Comparison of ENCODE assay signal across 8 cellular contexts in the genomic region with DNA sequence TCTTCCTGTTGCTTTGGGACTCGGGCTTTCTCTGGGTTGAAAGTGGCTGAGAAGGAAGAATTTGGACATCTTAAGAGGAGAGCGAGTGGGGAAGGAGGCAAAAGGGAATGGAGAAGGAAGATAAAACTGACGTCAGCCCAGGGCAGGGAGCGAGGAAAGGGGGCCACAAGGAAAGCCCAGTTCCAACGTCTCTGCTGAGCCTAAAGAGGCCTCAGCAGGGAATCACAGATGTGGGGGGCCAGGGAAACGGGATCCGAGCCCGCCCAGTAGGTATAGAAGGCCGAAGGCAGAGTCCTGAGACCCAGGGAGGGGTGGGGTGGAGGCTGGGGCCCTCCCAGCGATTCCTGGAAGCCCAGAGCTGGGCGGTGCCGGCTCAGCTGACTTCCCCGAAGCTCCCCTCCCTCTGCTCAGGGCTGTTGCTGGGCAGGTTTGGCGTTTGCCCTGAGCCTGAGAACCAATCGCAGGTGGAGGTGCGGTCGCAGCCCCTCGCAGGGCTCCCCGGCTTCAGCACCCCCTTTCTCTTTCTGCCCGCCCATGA. TPM values are rescaled to one million over a fixed set of nuclear protein-coding genes. Genes with fewer than 3 reads are reported as not detected.
A peak's percentile ranks its signal among the peaks of the same experiment; 100 is the strongest.
DNase-seq lines count a peak whose midpoint lies in the region; ATAC-seq and TF ChIP-seq lines count a peak whose summit lies in the region.

No MANE protein-coding gene starts in this region.

- peak; percentile 28 for ATAC-seq in GM21526 (IDR thresholded peaks at IDR 0.05; ENCODE audit: low FRiP score, unreplicated experiment)
- ATAC-seq in activated naive CD8-positive, alpha-beta T cell treated with anti-CD3 and anti-CD28 coated beads, Interleukin-2, amount 50 U/mL, for 24 hours, result peak; percentile 57

- H3K4me3 Mint-ChIP-seq in activated naive CD8-positive, alpha-beta T cell treated with anti-CD3 and anti-CD28 coated beads, Interleukin-2, amount 50 U/mL, for 24 hours, result peak overlapping the region; percentile 86

- TF ChIP-seq EP300 in transverse colon (IDR thresholded peaks at IDR 0.05; ENCODE audit: low read depth), result peak; percentile 95

- H3K4me1 ChIP-seq in Loucy (ENCODE audit: insufficient read depth, low read length, poor library complexity, severe bottlenecking) (peaks cover 26% of the 10 kb centered on the region), cardiac muscle cell (ENCODE audit: low read depth) (peaks cover 31% of the 10 kb centered on the region), parathyroid adenoma (peaks cover 30% of the 10 kb centered on the region), transverse colon (peaks cover 54 to 77% (median 73%) of the 10 kb centered on the region in 4 donors)

- intact Hi-C loops in transverse colon (cut with DNase I; ENCODE audit: low total_unique reads), result loop anchor here (2.0 to 5.0 kb wide), 2 partner anchors 15 to 55 kb away; no protein-coding TSS in a partner anchor

- WGBS in transverse colon (ENCODE audit: low coverage in 1 of 2), 2 donors, result 0 to 1% methylated on average over 5 to 20 of the region's 20 CpGs

- H3K36me3 ChIP-seq in Loucy (ENCODE audit: insufficient read depth, low read length) (no peaks in the 10 kb centered on the region), cardiac muscle cell (no peaks in the 10 kb centered on the region), parathyroid adenoma (ENCODE audit: control insufficient read depth, insufficient read depth, low read length) (no peaks in the 10 kb centered on the region), transverse colon (no peaks in the 10 kb centered on the region)

- no peaks in the 10 kb centered on the region for H3F3A ChIP-seq in Loucy (ENCODE audit: low read depth)

- TF ChIP-seq CTCF in Loucy (conservative IDR thresholded peaks at IDR 0.05; ENCODE audit: low read length) (no peak), cardiac muscle cell (IDR thresholded peaks at IDR 0.05; ENCODE audit: low read depth, low read length) (no peak), parathyroid adenoma (IDR thresholded peaks at IDR 0.05) (no peak), transverse colon (IDR thresholded peaks at IDR 0.05) (no peak)

- H3K9ac ChIP-seq in Loucy (ENCODE audit: low read depth, low read length, poor library complexity, severe bottlenecking), result peak overlapping the region; percentile 75
- peak overlapping the region; percentile 95 for H3K9ac ChIP-seq in parathyroid adenoma

- H3K27me3 Mint-ChIP-seq in activated naive CD8-positive, alpha-beta T cell treated with anti-CD3 and anti-CD28 coated beads, Interleukin-2, amount 50 U/mL, for 24 hours, result no peaks in the 10 kb centered on the region

- no peak for TF ChIP-seq POLR2A in transverse colon (IDR thresholded peaks at IDR 0.05)

- in situ Hi-C loops in transverse colon (cut with MboI; ENCODE audit: low pct_ligation_motif_present in 1 of 4, low pct_unique_long_range_greater_than_20kb in 1 of 4, low sequenced_read_pairs in 3 of 4), result loop anchor here in 1 of 4 donors (10.0 kb wide), 1 partner anchor 53 kb away; no protein-coding TSS in a partner anchor

- no peaks in the 10 kb centered on the region for H3K9me2 ChIP-seq in Loucy (replicated peaks; ENCODE audit: low read depth, low read length)

- peak overlapping the region; percentile 99 for H3K27ac ChIP-seq in cardiac muscle cell
- H3K27ac ChIP-seq in parathyroid adenoma, result peak overlapping the region; percentile 100
- peak overlapping the region; percentile 98 to 99 (median 98) for H3K27ac ChIP-seq in transverse colon

- peaks cover 3% of the 10 kb centered on the region for H4K20me1 ChIP-seq in Loucy (ENCODE audit: insufficient read depth, low read length, poor library complexity, severe bottlenecking)

- H3K4me2 ChIP-seq in Loucy (ENCODE audit: low read depth, low read length, poor library complexity, severe bottlenecking), result peak overlapping the region; percentile 90
- peak overlapping the region; percentile 99 for H3K4me2 ChIP-seq in parathyroid adenoma (ENCODE audit: low read length)

- H3K27ac Mint-ChIP-seq in activated naive CD8-positive, alpha-beta T cell treated with anti-CD3 and anti-CD28 coated beads, Interleukin-2, amount 50 U/mL, for 24 hours, result peak overlapping the region; percentile 98

- peak; percentile 92 for DNase-seq in D341Med (ENCODE audit: low spot score)
- peak; percentile 46 to 74 for DNase-seq in SW 1271 (lab: John Stamatoyannopoulos, UW)
- DNase-seq in activated naive CD8-positive, alpha-beta T cell treated with anti-CD3 and anti-CD28 coated beads, Interleukin-2, amount 50 U/mL, for 24 hours, result peak; percentile 89
- peak; percentile 89 to 97 for DNase-seq in cardiac muscle cell (ENCODE audit: low read depth in 1 of 2, low spot score in 1 of 2)
- DNase-seq in transverse colon, result peak; percentile 96

- H3K79me2 ChIP-seq in Loucy (ENCODE audit: insufficient read depth, low read length) (peaks cover 25% of the 10 kb centered on the region; the same call in 1 of the 2 replicates), parathyroid adenoma (no peaks in the 10 kb centered on the region)

- H3K9me3 ChIP-seq in Loucy (ENCODE audit: insufficient read depth, low read depth, low read length), result no peaks in the 10 kb centered on the region
- no peaks in the 10 kb centered on the region for H3K9me3 ChIP-seq in cardiac muscle cell (ENCODE audit: low read depth)
- H3K9me3 ChIP-seq in parathyroid adenoma (ENCODE audit: control insufficient read depth, low read length), result no peaks in the 10 kb centered on the region
- no peaks in the 10 kb centered on the region for H3K9me3 ChIP-seq in transverse colon

- H2AFZ ChIP-seq in Loucy (ENCODE audit: low read length) (peak overlapping the region; percentile 89), parathyroid adenoma (peak overlapping the region; percentile 86)

- H3K9me3 Mint-ChIP-seq in activated naive CD8-positive, alpha-beta T cell treated with anti-CD3 and anti-CD28 coated beads, Interleukin-2, amount 50 U/mL, for 24 hours, result no peaks in the 10 kb centered on the region

- H3K27me3 ChIP-seq in Loucy (ENCODE audit: insufficient read depth, low read length, poor library complexity, severe bottlenecking) (no peaks in the 10 kb centered on the region), cardiac muscle cell (no peaks in the 10 kb centered on the region), parathyroid adenoma (ENCODE audit: control insufficient read depth, insufficient read depth, low read length) (no peaks in the 10 kb centered on the region), transverse colon (no peaks in the 10 kb centered on the region)

- peak overlapping the region; percentile 80 for H3K4me3 ChIP-seq in Loucy (ENCODE audit: low read length, poor library complexity, severe bottlenecking)
- peak overlapping the region; percentile 38 for H3K4me3 ChIP-seq in cardiac muscle cell
- H3K4me3 ChIP-seq in parathyroid adenoma (ENCODE audit: low read depth, low read length), result peak overlapping the region; percentile 70
- peak overlapping the region; percentile 36 to 61 (median 40) for H3K4me3 ChIP-seq in transverse colon

- H3K36me3 Mint-ChIP-seq in activated naive CD8-positive, alpha-beta T cell treated with anti-CD3 and anti-CD28 coated beads, Interleukin-2, amount 50 U/mL, for 24 hours (ENCODE audit: low read depth), result no peaks in the 10 kb centered on the region

- peaks cover 58% of the 10 kb centered on the region for H3K4me1 Mint-ChIP-seq in activated naive CD8-positive, alpha-beta T cell treated with anti-CD3 and anti-CD28 coated beads, Interleukin-2, amount 50 U/mL, for 24 hours

RNA-seq across cellular contexts. Expression of a gene that starts 12.7 kb away (rescaled TPM):
- total RNA-seq in cardiac muscle cell (28.8 and 44.2 TPM in 2 replicates), transverse colon (10 to 100 TPM in 3 of 4 donors, 1 to 10 TPM in 1; 7.2 to 26.2 (median 16.3) TPM)
- polyA plus RNA-seq in cardiac muscle cell, result 51.9 and 65.5 TPM in 2 replicates

RNA-seq across cellular contexts. Expression of a gene that starts 17.5 kb away (rescaled TPM):
- total RNA-seq in cardiac muscle cell, result 96.5 and 101 TPM in 2 replicates
- polyA plus RNA-seq in cardiac muscle cell, result 61.2 and 65.2 TPM in 2 replicates
- total RNA-seq in transverse colon, result 100 to 1,000 TPM; 176 to 395 (median 269) TPM

RNA-seq across cellular contexts. Expression of a gene that starts 46.3 kb away (rescaled TPM):
- total RNA-seq in cardiac muscle cell, result 3.9 TPM in 1 of 2 replicates, not detected in the other
- 4.7 and 6.2 TPM in 2 replicates for polyA plus RNA-seq in cardiac muscle cell
- not detected for total RNA-seq in transverse colon

RNA-seq across cellular contexts. Expression of a gene that starts 54.0 kb away (rescaled TPM):
- total RNA-seq in cardiac muscle cell, result 0.78 and 1.9 TPM in 2 replicates
- polyA plus RNA-seq in cardiac muscle cell, result 1.9 and 2.9 TPM in 2 replicates
- 1 to 10 TPM; 1.5 to 5.4 (median 3.3) TPM for total RNA-seq in transverse colon

Comparison
In these comparisons a context has a peak if more than half of its experiments do, and no peak if none do; other contexts are left out.
1. Peak in every context shown above with its lines: DNase-seq, ATAC-seq, H3K4me3 ChIP-seq and H3K27ac ChIP-seq.